35 cellular contexts compared by ENCODE assay signal in the genomic region with DNA sequence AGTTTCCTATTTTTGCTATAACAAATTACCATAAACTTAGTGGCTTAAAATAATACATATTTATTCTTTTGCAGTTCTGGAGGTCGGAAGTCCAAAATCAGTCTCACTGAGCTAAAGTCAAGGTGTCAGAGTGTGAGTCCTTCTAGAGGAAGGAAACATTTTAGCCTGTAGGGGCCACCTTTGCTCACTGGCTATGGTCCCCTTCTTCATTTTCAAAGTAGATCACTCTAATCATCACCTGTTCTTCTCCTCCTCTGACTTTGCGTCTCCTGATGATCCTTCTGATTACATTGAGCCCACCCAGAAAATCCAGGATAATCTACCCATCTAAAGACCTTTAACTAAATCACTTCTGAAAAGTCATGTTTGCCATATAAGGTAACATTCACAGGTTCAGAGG.
"Had no signal": no experiment of that assay in that cellular context is flagged by ENCODE, and none has a peak within 500 bp of the region (broad histone marks: within the 10 kb centered on the region; RNA-seq: fewer than 3 reads in every experiment).

No MANE protein-coding gene starts in this region.

- H3K27me3 ChIP-seq: MG63 had no signal

- H3K4me2 ChIP-seq: KMS-11 had no signal

- H3K36me3 ChIP-seq: MG63 had no signal

- H3K4me3 ChIP-seq: MG63 had no signal

- H3K9ac ChIP-seq: KMS-11 had no signal

- H3K9me3 ChIP-seq: MG63 had no signal

- H3K27ac ChIP-seq: KMS-11 had no signal

- DNase-seq: Karpas-422, Kasumi-1, KBM-7, KG1, MG63, MM.1S, MV-4-11, NCI-H1048, NCI-H1092, NCI-H1092 treated with DMSO at 0.1 percent for 48 hours, NCI-H1105, NCI-H1105 treated with DMSO at 0.1 percent for 48 hours, NCI-H1417, NCI-H1417 treated with DMSO at 0.1 percent for 48 hours, NCI-H1436, NCI-H1436 treated with DMSO at 0.1 percent for 48 hours, NCI-H146, NCI-H1694, NCI-H1694 treated with DMSO at 0.1 percent for 48 hours, NCI-H187, NCI-H187 treated with DMSO at 0.1 percent for 48 hours, NCI-H1930, NCI-H2029, NCI-H2029 treated with DMSO at 0.1 percent for 48 hours, NCI-H2081, NCI-H2081 treated with DMSO at 0.1 percent for 48 hours, NCI-H2107, NCI-H2171, NCI-H2171 treated with DMSO at 0.1 percent for 48 hours, NCI-H2227 treated with DMSO at 0.1 percent for 48 hours, NCI-H226, NCI-H345, NCI-H446, NCI-H446 treated with DMSO at 0.1 percent for 48 hours had no signal
